Comparison of ENCODE assay signal across 9 cellular contexts in the genomic region with DNA sequence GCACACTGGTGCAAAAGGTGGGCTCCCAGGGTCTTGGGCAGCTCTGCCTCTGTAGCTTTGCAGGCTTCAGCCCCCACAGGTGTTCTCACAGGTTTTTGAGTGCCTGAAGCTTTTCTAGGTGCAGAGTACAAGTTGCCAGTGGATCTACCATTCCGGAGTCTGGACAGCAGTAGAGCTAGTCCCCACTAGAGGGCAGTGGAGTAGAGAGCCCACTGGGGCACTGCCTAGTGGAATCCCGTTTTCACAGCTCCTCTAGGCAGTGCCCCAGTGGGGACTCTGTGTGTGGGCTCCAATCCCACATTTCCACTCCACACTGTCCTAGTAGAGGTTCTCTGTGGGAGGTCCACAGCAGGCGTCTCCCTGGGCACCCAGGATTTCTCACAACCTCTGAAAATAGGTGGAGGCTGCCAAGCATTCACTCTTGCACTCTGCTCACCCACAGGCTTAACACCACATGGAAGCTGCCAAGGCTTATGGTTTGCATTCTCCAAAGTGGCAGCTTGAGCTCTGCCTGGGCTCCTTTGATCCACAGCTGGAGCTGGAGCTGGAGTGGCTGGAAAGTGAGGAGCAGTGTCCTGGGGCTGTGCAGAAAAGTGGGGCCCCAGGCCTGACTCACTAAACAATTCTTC.
A peak's percentile ranks its signal among the peaks of the same experiment; 100 is the strongest.
DNase-seq lines count a peak whose midpoint lies in the region; ATAC-seq, FAIRE-seq and TF ChIP-seq lines count a peak whose summit lies in the region.
"Had no signal": no experiment of that assay in that cellular context is flagged by ENCODE, and none has a peak within 500 bp of the region (broad histone marks: within the 10 kb centered on the region; RNA-seq: fewer than 3 reads in every experiment).

No MANE protein-coding gene starts in this region.

- peaks cover 30% of the 10 kb centered on the region for H3K27me3 Mint-ChIP-seq in activated naive CD4-positive, alpha-beta T cell treated with anti-CD3 and anti-CD28 coated beads for 36 hours (ENCODE audit: low read depth)

- H3K4me3 ChIP-seq in HCT116 (replicated peaks in 1 of 2; ENCODE audit: low read depth in 1 of 2, low read length in 2 of 2) (no peak overlapping the region), H1 (ENCODE audit: extremely low read depth in 1 of 4, insufficient read depth in 2 of 4, low read depth in 3 of 4, low read length in 4 of 4) (no peak overlapping the region)

- no peak overlapping the region for H4K91ac ChIP-seq in H1 (replicated peaks; ENCODE audit: insufficient read length, low read length)

- H3K4me1 Mint-ChIP-seq in activated naive CD4-positive, alpha-beta T cell treated with anti-CD3 and anti-CD28 coated beads for 36 hours (ENCODE audit: low read depth): no peaks in the 10 kb centered on the region
- no peaks in the 10 kb centered on the region for H3K4me1 Mint-ChIP-seq in stimulated activated effector memory CD8-positive, alpha-beta T cell treated with anti-CD3 and anti-CD28 coated beads, Interleukin-12 subunit alpha, Interleukin-12 subunit beta, amount 100 ng/mL, for 72 hours
- H3K4me1 Mint-ChIP-seq: central memory CD8-positive, alpha-beta T cell had no signal

- no peak overlapping the region for H3K23ac ChIP-seq in H1 (ENCODE audit: insufficient read length)

- no peaks in the 10 kb centered on the region for H3K36me3 Mint-ChIP-seq in activated naive CD4-positive, alpha-beta T cell treated with anti-CD3 and anti-CD28 coated beads for 36 hours (ENCODE audit: low read depth)
- no peaks in the 10 kb centered on the region for H3K36me3 Mint-ChIP-seq in stimulated activated effector memory CD8-positive, alpha-beta T cell treated with anti-CD3 and anti-CD28 coated beads, Interleukin-12 subunit alpha, Interleukin-12 subunit beta, amount 100 ng/mL, for 72 hours

- peak; percentile 19 for DNase-seq in activated naive CD4-positive, alpha-beta T cell treated with anti-CD3 and anti-CD28 coated beads for 36 hours
- DNase-seq in activated naive CD4-positive, alpha-beta T cell (lab: John Stamatoyannopoulos, UW): no peak
- DNase-seq in HCT116 (ENCODE audit: low read depth, low spot score) (no peak), NCI-H82 (lab: John Stamatoyannopoulos, UW) (peak; percentile 64), H1 (ENCODE audit: low read depth in 1 of 2, low spot score in 2 of 2) (peak in 1 of 2 experiments; percentile 74), 8988T (no peak), midbrain (lab: John Stamatoyannopoulos, UW) (no peak)
- DNase-seq in stimulated activated effector memory CD8-positive, alpha-beta T cell treated with anti-CD3 and anti-CD28 coated beads, Interleukin-12 subunit alpha, Interleukin-12 subunit beta, amount 100 ng/mL, for 72 hours (ENCODE audit: low spot score in 2 of 2): peak in 1 of 2 donors; percentile 54

- ATAC-seq in HCT116: peak; percentile 99
- ATAC-seq in stimulated activated effector memory CD8-positive, alpha-beta T cell treated with anti-CD3 and anti-CD28 coated beads, Interleukin-12 subunit alpha, Interleukin-12 subunit beta, amount 100 ng/mL, for 72 hours: peak; percentile 73

- intact Hi-C loops in activated naive CD4-positive, alpha-beta T cell treated with anti-CD3 and anti-CD28 coated beads for 36 hours (cut with micrococcal nuclease): no loop called here
- intact Hi-C loops in HCT116 (cut with micrococcal nuclease): loop anchor here (2.0 kb wide), 1 partner anchor 46 kb away; no protein-coding TSS in a partner anchor

- RAD21 ChIA-PET in HCT116 (lab: Charles Lee; ENCODE audit: low non-redundant PET in 1 of 2, low total read pairs in 2 of 2, uncharacterized antibody in 2 of 2, unreplicated experiment in 2 of 2): interaction anchor here in 1 of 2 experiments (1.6 kb wide), 1 partner anchor 45 kb away, joined by 7 read pairs; no protein-coding TSS in a partner anchor

- H3K4me2 ChIP-seq in HCT116 (ENCODE audit: low read length) (no peak overlapping the region), H1 (ENCODE audit: insufficient read depth in 1 of 2, low read depth in 2 of 2, low read length in 2 of 2) (no peak overlapping the region)

- no peak for TF ChIP-seq EP300 in H1 (IDR thresholded peaks at IDR 0.05; ENCODE audit: borderline replicate concordance in 1 of 2, low read depth in 2 of 2, low read length in 2 of 2)

- H2BK120ac ChIP-seq in H1 (replicated peaks; ENCODE audit: low read depth, low read length): no peak overlapping the region

- peak; percentile 57 for FAIRE-seq in H1 (lab: Jason Lieb, UNC)

- H3K9ac ChIP-seq in HCT116 (ENCODE audit: low read length) (no peak overlapping the region), H1 (replicated peaks in 1 of 4; ENCODE audit: extremely low read depth in 1 of 4, low read depth in 3 of 4, low read length in 3 of 4) (no peak overlapping the region)

- peak; percentile 33 to 93 (median 75); a peak in 5 of 6 replicates for TF ChIP-seq CTCF in HCT116 (IDR thresholded peaks at IDR 0.05 in 2 of 3, conservative IDR thresholded peaks at IDR 0.05 in 1 of 3; ENCODE audit: borderline replicate concordance in 1 of 3, insufficient read depth in 1 of 3, low read depth in 2 of 3, low read length in 2 of 3)
- TF ChIP-seq CTCF in H1 (IDR thresholded peaks at IDR 0.05; ENCODE audit: control extremely low read depth in 1 of 3, insufficient read depth in 1 of 3, low read depth in 1 of 3, low read length in 3 of 3): peak; percentile 74 to 78 (median 75)

- CTCF ChIA-PET in activated naive CD4-positive, alpha-beta T cell treated with anti-CD3 and anti-CD28 coated beads for 36 hours (lab: Charles Lee): interaction anchor here (0.9 to 2.6 kb wide), 5 partner anchors 11 to 365 kb away, joined by 3 to 20 read pairs (median 3); no protein-coding TSS in a partner anchor
- CTCF ChIA-PET in HCT116 (lab: Charles Lee) (interaction anchor here (0.6 to 2.5 kb wide), 13 partner anchors 8 to 180 kb away, joined by 3 to 28 read pairs (median 3); no protein-coding TSS in a partner anchor), H1 (lab: Charles Lee; ENCODE audit: partially characterized antibody) (interaction anchor here (0.5 to 4.7 kb wide), 36 partner anchors 8 to 325 kb away, joined by 3 to 53 read pairs (median 4); a partner anchor contains a TSS)

- no peaks in the 10 kb centered on the region for H3K79me1 ChIP-seq in H1 (ENCODE audit: low read depth, low read length)

- H3K9me3 ChIP-seq in HCT116 (ENCODE audit: control insufficient read depth in 1 of 2, insufficient read depth in 1 of 2, low read depth in 1 of 2, low read length in 2 of 2) (no peaks in the 10 kb centered on the region), H1 (ENCODE audit: insufficient read depth in 2 of 2, low read depth in 1 of 2, low read length in 1 of 2) (peaks cover 0 to 3% of the 10 kb centered on the region in 2 experiments; a peak in 2 of 4 replicates)

- H3K9me3 Mint-ChIP-seq in activated naive CD4-positive, alpha-beta T cell treated with anti-CD3 and anti-CD28 coated beads for 36 hours: peaks cover 6% of the 10 kb centered on the region
- peaks cover 4% of the 10 kb centered on the region for H3K9me3 Mint-ChIP-seq in stimulated activated effector memory CD8-positive, alpha-beta T cell treated with anti-CD3 and anti-CD28 coated beads, Interleukin-12 subunit alpha, Interleukin-12 subunit beta, amount 100 ng/mL, for 72 hours

- H4K20me1 ChIP-seq in HCT116 (ENCODE audit: insufficient read depth) (no peaks in the 10 kb centered on the region), H1 (replicated peaks in 1 of 2; ENCODE audit: control insufficient read depth in 1 of 2, insufficient read depth in 2 of 2, low read length in 2 of 2) (no peaks in the 10 kb centered on the region)

- no peak overlapping the region for H4K5ac ChIP-seq in H1 (ENCODE audit: insufficient read length, low read depth, low read length)

- H3K27ac Mint-ChIP-seq in activated naive CD4-positive, alpha-beta T cell treated with anti-CD3 and anti-CD28 coated beads for 36 hours: no peak overlapping the region
- H3K27ac Mint-ChIP-seq in stimulated activated effector memory CD8-positive, alpha-beta T cell treated with anti-CD3 and anti-CD28 coated beads, Interleukin-12 subunit alpha, Interleukin-12 subunit beta, amount 100 ng/mL, for 72 hours: no peak overlapping the region

- no peak overlapping the region for H3K14ac ChIP-seq in H1 (ENCODE audit: insufficient read length)

- no peak overlapping the region for H2BK5ac ChIP-seq in H1 (ENCODE audit: low read depth, low read length)

- H3K56ac ChIP-seq in H1 (replicated peaks; ENCODE audit: insufficient read length, low read depth, low read length): no peak overlapping the region

- H4K8ac ChIP-seq in H1 (ENCODE audit: extremely low read depth, insufficient read depth, low read length): no peak overlapping the region

- H3K79me2 ChIP-seq in HCT116 (ENCODE audit: insufficient read depth, low read length) (no peaks in the 10 kb centered on the region), H1 (ENCODE audit: control insufficient read depth in 1 of 2, insufficient read depth in 2 of 2, low read length in 2 of 2) (no peaks in the 10 kb centered on the region)

- no peak overlapping the region for H3K27ac ChIP-seq in HCT116 (ENCODE audit: low read depth, low read length)
- H3K27ac ChIP-seq in H1 (ENCODE audit: low read depth, low read length): no peak overlapping the region

- BruUV-seq in HCT116 (replicated peaks; lab: Mats Ljungman, UMichigan): no TSS peak

- 43% methylated on average over 3 of the region's 3 CpGs; no CpG with 5 or more reads in 1 of the 2 experiments for WGBS in H1 (ENCODE audit: extremely low coverage in 1 of 2, insufficient coverage in 1 of 2, insufficient read length in 1 of 2, insufficient replicate concordance in 2 of 2, low coverage in 1 of 2, low lambda C conversion rate in 2 of 2, missing lambda C conversion rate in 1 of 2), 2 experiments

- no peaks in the 10 kb centered on the region; the same call in 1 of the 2 replicates for H3K23me2 ChIP-seq in H1 (ENCODE audit: low read depth, low read length)

- TF ChIP-seq RAD21 in HCT116 (IDR thresholded peaks at IDR 0.05; ENCODE audit: low read depth) (peak; percentile 46), H1 (IDR thresholded peaks at IDR 0.05 in 1 of 2, conservative IDR thresholded peaks at IDR 0.05 in 1 of 2; ENCODE audit: low read depth in 2 of 2, low read length in 2 of 2) (peak; percentile 62 to 73)

- H3K27me3 ChIP-seq in HCT116 (ENCODE audit: insufficient read depth, low read length) (0 out of 2 replicates have a peak, but pooled peaks cover 2% of the 10 kb centered on the region), H1 (replicated peaks in 1 of 4; ENCODE audit: control insufficient read depth in 3 of 4, extremely low read depth in 1 of 4, insufficient read depth in 3 of 4, low read length in 3 of 4) (no peaks in the 10 kb centered on the region)

- H3K4me3 Mint-ChIP-seq in activated naive CD4-positive, alpha-beta T cell treated with anti-CD3 and anti-CD28 coated beads for 36 hours: no peak overlapping the region
- no peak overlapping the region for H3K4me3 Mint-ChIP-seq in stimulated activated effector memory CD8-positive, alpha-beta T cell treated with anti-CD3 and anti-CD28 coated beads, Interleukin-12 subunit alpha, Interleukin-12 subunit beta, amount 100 ng/mL, for 72 hours
- H3K4me3 Mint-ChIP-seq: central memory CD8-positive, alpha-beta T cell had no signal

- H3K4me1 ChIP-seq in HCT116 (ENCODE audit: control insufficient read depth in 1 of 2, insufficient read depth in 2 of 2, low read length in 2 of 2) (peaks cover 0 to 3% of the 10 kb centered on the region in 2 experiments; a peak in 2 of 4 replicates), H1 (replicated peaks in 1 of 4; ENCODE audit: control insufficient read depth in 3 of 4, insufficient read depth in 4 of 4, low read length in 3 of 4) (no peaks in the 10 kb centered on the region)

- TF ChIP-seq POLR2A in HCT116 (IDR thresholded peaks at IDR 0.05; ENCODE audit: borderline replicate concordance, extremely low read depth, insufficient read depth, insufficient read length): no peak
- TF ChIP-seq POLR2A in H1 (IDR thresholded peaks at IDR 0.05; ENCODE audit: control extremely low read depth in 1 of 2, low read depth in 2 of 2, low read length in 2 of 2): no peak

- H3K18ac ChIP-seq in H1 (ENCODE audit: extremely low read depth, low read length): no peak overlapping the region

- no peak overlapping the region for H2BK20ac ChIP-seq in H1 (ENCODE audit: low read length)

- no peak overlapping the region for H2BK15ac ChIP-seq in H1 (ENCODE audit: low read length)

- no peak overlapping the region for H3K4ac ChIP-seq in H1 (replicated peaks; ENCODE audit: insufficient read length, low read depth, low read length)

- no peak overlapping the region for H2AK5ac ChIP-seq in H1 (ENCODE audit: low read depth, low read length)

- H3K36me3 ChIP-seq in HCT116 (ENCODE audit: control insufficient read depth in 1 of 2, insufficient read depth in 2 of 2, low read length in 2 of 2) (no peaks in the 10 kb centered on the region), H1 (ENCODE audit: control insufficient read depth in 2 of 4, insufficient read depth in 4 of 4, low read length in 3 of 4) (no peaks in the 10 kb centered on the region)

- no peak overlapping the region for H2BK12ac ChIP-seq in H1 (ENCODE audit: low read depth, low read length)

- no peaks in the 10 kb centered on the region for H3K9me2 ChIP-seq in HCT116 (ENCODE audit: insufficient read depth)

- H2AFZ ChIP-seq in HCT116 (ENCODE audit: low read depth, low read length, poor library complexity, severe bottlenecking): no peak overlapping the region
- no peak overlapping the region for H2AFZ ChIP-seq in H1 (ENCODE audit: low read length)

- POLR2A ChIA-PET in HCT116 (lab: Charles Lee) (interaction anchor here (0.7 kb wide), 1 partner anchor 21 kb away, joined by 3 read pairs; no protein-coding TSS in a partner anchor), H1 (lab: Charles Lee; ENCODE audit: partially characterized antibody) (no interaction called here)

Comparison
In these comparisons a context has a peak if more than half of its experiments do, and no peak if none do; other contexts are left out.
1. DNase-seq: peak in activated naive CD4-positive, alpha-beta T cell treated with anti-CD3 and anti-CD28 coated beads for 36 hours (single experiment) and NCI-H82 (single experiment); none in activated naive CD4-positive, alpha-beta T cell (0 of 4), HCT116 (single experiment), 8988T (single experiment) and midbrain (single experiment).